ENCODE assay signal across 10 cellular contexts in the genomic region with DNA sequence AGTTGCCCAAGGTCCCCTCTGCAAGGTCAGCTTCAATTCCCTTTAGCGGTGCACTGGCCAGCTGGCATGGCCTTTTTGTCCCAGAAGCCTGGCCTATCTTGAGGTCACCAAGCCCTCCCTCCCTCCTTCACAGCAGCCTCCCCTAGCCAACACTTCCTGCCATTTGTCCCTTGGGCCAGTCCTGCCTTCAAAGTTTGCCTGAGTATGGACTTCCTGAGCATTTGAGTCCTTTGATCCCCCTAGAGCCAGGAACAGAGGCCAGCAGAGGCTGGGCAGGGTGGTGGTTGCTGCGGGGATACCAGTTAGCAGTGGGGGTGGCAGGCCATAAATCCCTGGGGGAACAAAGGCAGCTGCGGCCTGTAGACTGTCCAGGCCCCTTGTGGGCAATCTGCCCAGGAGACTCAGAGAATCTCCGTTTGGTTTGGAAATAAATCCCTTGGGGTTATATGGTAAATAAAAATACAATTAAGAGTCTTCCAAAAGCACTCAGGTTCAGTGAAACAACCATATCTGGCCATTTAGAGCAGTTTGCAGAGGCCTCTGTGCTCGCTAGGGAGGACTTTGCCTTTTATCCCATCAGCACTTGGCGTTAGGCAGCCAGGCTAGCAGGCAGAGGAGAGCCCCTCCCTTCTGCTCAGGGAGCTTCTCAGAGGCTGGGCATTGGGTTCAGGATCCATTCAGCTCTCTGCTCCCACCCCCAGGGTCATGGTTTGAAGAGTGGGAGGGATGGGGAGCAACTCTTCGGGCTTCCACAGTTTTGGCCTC. TPM values are rescaled to one million over a fixed set of nuclear protein-coding genes. Genes with fewer than 3 reads are reported as not detected.
DNase-seq lines count a peak whose midpoint lies in the region; ATAC-seq and TF ChIP-seq lines count a peak whose summit lies in the region.
"Had no signal": no experiment of that assay in that cellular context is flagged by ENCODE, and none has a peak within 500 bp of the region (broad histone marks: within the 10 kb centered on the region; RNA-seq: fewer than 3 reads in every experiment).

No MANE protein-coding gene starts in this region.

- DNase-seq in NCI-H1092 treated with DMSO at 0.1 percent for 48 hours (lab: John Stamatoyannopoulos, UW) (peak; percentile 96), NCI-H82 (lab: John Stamatoyannopoulos, UW) (peak; percentile 73), heart right ventricle (peak; percentile 51 to 59), foreskin keratinocyte (no peak), OCI-M1 (lab: John Stamatoyannopoulos, UW) (no peak)
- no peak for DNase-seq in activated CD8-positive, alpha-beta memory T cell treated with anti-CD3 and anti-CD28 coated beads for 24 hours
- DNase-seq: midbrain; stimulated activated naive CD8-positive, alpha-beta T cell treated with anti-CD3 and anti-CD28 coated beads, Interleukin-15, amount 100 ng/mL, for 72 hours had no signal

- H3K9me3 ChIP-seq in heart right ventricle: no peaks in the 10 kb centered on the region
- no peaks in the 10 kb centered on the region for H3K9me3 ChIP-seq in skeletal muscle tissue (ENCODE audit: control insufficient read depth in 3 of 3, low read length in 3 of 3)

- peak; percentile 4 to 50 (median 42) for ATAC-seq in heart right ventricle
- ATAC-seq in foreskin keratinocyte: no peak
- ATAC-seq in GM21367 (IDR thresholded peaks at IDR 0.05; ENCODE audit: unreplicated experiment): no peak
- ATAC-seq: stimulated activated naive CD8-positive, alpha-beta T cell treated with anti-CD3 and anti-CD28 coated beads, Interleukin-15, amount 100 ng/mL, for 72 hours had no signal

- H3K27me3 ChIP-seq in heart right ventricle (peaks cover 0 to 31% (median 11%) of the 10 kb centered on the region in 7 donors), skeletal muscle tissue (ENCODE audit: control insufficient read depth in 3 of 3, insufficient read depth in 3 of 3, low read length in 3 of 3) (no peaks in the 10 kb centered on the region), foreskin keratinocyte (peaks cover 38% of the 10 kb centered on the region)

- H3K36me3 ChIP-seq in heart right ventricle: peaks cover 0 to 45% (median 23%) of the 10 kb centered on the region in 9 donors
- H3K36me3 ChIP-seq in skeletal muscle tissue (ENCODE audit: control insufficient read depth in 3 of 3, insufficient read depth in 3 of 3, low read length in 3 of 3): peaks cover 12 to 22% (median 16%) of the 10 kb centered on the region in 3 donors

- intact Hi-C loops in heart right ventricle (cut with DNase I): no loop called here

- 43 to 52% methylated on average over 7 of the region's 7 CpGs for WGBS in heart right ventricle, 2 donors

- H3K4me3 ChIP-seq in heart right ventricle: no peak overlapping the region
- H3K4me3 ChIP-seq in skeletal muscle tissue (ENCODE audit: low read length in 3 of 3): peak overlapping the region in 1 of 3 donors; percentile 32

- peak overlapping the region in 6 of 10 donors; percentile 22 to 64 (median 39) for H3K27ac ChIP-seq in heart right ventricle
- peak overlapping the region; percentile 70 for H3K27ac ChIP-seq in skeletal muscle tissue (ENCODE audit: low read depth, low read length)
- no peak overlapping the region for H3K27ac ChIP-seq in foreskin keratinocyte

- TF ChIP-seq CTCF in heart right ventricle (IDR thresholded peaks at IDR 0.05): no peak
- TF ChIP-seq CTCF in foreskin keratinocyte (conservative IDR thresholded peaks at IDR 0.05): no peak

- peak overlapping the region; percentile 38 to 64 (median 51) for H3K9ac ChIP-seq in skeletal muscle tissue (ENCODE audit: low read depth in 1 of 3, low read length in 3 of 3)

- H3K4me1 ChIP-seq in heart right ventricle (peaks cover 10 to 41% (median 31%) of the 10 kb centered on the region in 9 donors), skeletal muscle tissue (ENCODE audit: control insufficient read depth in 3 of 3, insufficient read depth in 3 of 3, low read length in 3 of 3) (peaks cover 39 to 57% (median 54%) of the 10 kb centered on the region in 3 donors), foreskin keratinocyte (no peaks in the 10 kb centered on the region)

RNA-seq across cellular contexts. Expression of a gene that starts 3.1 kb away (rescaled TPM):
- 1 to 10 TPM; 1.1 to 3.9 (median 1.9) TPM for total RNA-seq in heart right ventricle
- 1 to 10 TPM; 3.9 to 6.9 TPM for polyA plus RNA-seq in heart right ventricle
- 7.8 TPM for total RNA-seq in skeletal muscle tissue
- 3.2 and 3.4 TPM in 2 replicates for total RNA-seq in foreskin keratinocyte
- 5.1 and 5.4 TPM in 2 replicates for polyA plus RNA-seq in foreskin keratinocyte

RNA-seq across cellular contexts. Expression of a gene that starts 39.4 kb away (rescaled TPM):
- total RNA-seq in heart right ventricle (10 to 100 TPM; 19.6 to 31.0 (median 24.2) TPM), skeletal muscle tissue (33.4 TPM), foreskin keratinocyte (31.8 and 35.3 TPM in 2 replicates)
- polyA plus RNA-seq in heart right ventricle (10 to 100 TPM; 38.0 to 83.9 TPM), foreskin keratinocyte (41.1 and 44.2 TPM in 2 replicates)

RNA-seq across cellular contexts. Expression of a gene that starts 45.5 kb away (rescaled TPM):
- total RNA-seq in heart right ventricle (10 to 100 TPM in 3 of 10 donors, 1 to 10 TPM in 7; 3.1 to 19.0 (median 8.0) TPM), skeletal muscle tissue (8.4 TPM), foreskin keratinocyte (2.2 and 3.7 TPM in 2 replicates)
- polyA plus RNA-seq in heart right ventricle (1 to 10 TPM; 1.4 to 4.5 TPM), foreskin keratinocyte (0.48 and 1.0 TPM in 2 replicates)

Comparison
In these comparisons a context has a peak if more than half of its experiments do, and no peak if none do; other contexts are left out.
1. DNase-seq: peak in NCI-H1092 treated with DMSO at 0.1 percent for 48 hours (single experiment), NCI-H82 (single experiment) and heart right ventricle (2 of 2); none in activated CD8-positive, alpha-beta memory T cell treated with anti-CD3 and anti-CD28 coated beads for 24 hours (single experiment), foreskin keratinocyte (0 of 2) and OCI-M1 (single experiment).
2. ATAC-seq: peak in heart right ventricle (8 of 8); none in foreskin keratinocyte (single experiment) and GM21367 (single experiment).